In genomic region chrX:56783450-56783831, GRCh38 we compare ENCODE assay signal across 12 cellular contexts. TPM values are rescaled to one million over a fixed set of nuclear protein-coding genes. Genes with fewer than 3 reads are reported as not detected.
DNase-seq lines count a peak whose midpoint lies in the region; ATAC-seq and TF ChIP-seq lines count a peak whose summit lies in the region.
"Had no signal": no experiment of that assay in that cellular context is flagged by ENCODE, and none has a peak within 500 bp of the region (broad histone marks: within the 10 kb centered on the region; RNA-seq: fewer than 3 reads in every experiment).

No MANE protein-coding gene starts in this region.

- H4K20me1 ChIP-seq in SK-N-SH (ENCODE audit: insufficient read depth), result no peaks in the 10 kb centered on the region

- H3K27ac ChIP-seq in SK-N-SH (ENCODE audit: low read depth in 2 of 2, low read length in 1 of 2), result peak overlapping the region in 1 of 2 experiments; percentile 62; a peak in 1 of 4 replicates
- peak overlapping the region in 2 of 4 donors; percentile 79 to 85 for H3K27ac ChIP-seq in gastroesophageal sphincter
- H3K27ac ChIP-seq: upper lobe of right lung had no signal

- no peaks in the 10 kb centered on the region for H3K9me2 ChIP-seq in SK-N-SH

- 64% methylated on average over 10 of the region's 12 CpGs for WGBS in SK-N-SH (ENCODE audit: low lambda C conversion rate)
- WGBS in gastroesophageal sphincter (ENCODE audit: low coverage in 1 of 2), 2 donors, result 51% methylated on average over 6 of the region's 12 CpGs; no CpG with 5 or more reads in 1 of the 2 donors

- H3K79me2 ChIP-seq in SK-N-SH (ENCODE audit: insufficient read depth), result no peaks in the 10 kb centered on the region

- peak overlapping the region; percentile 41; the same call in 1 of the 2 replicates for H2AFZ ChIP-seq in SK-N-SH (ENCODE audit: low read depth)

- H3K9me3 Mint-ChIP-seq in activated CD8-positive, alpha-beta T cell treated with anti-CD3 and anti-CD28 coated beads, Interleukin-2, amount 10 ng/mL, durations not matched to agents 7 days and 5 days (ENCODE audit: insufficient read depth), result no peaks in the 10 kb centered on the region
- H3K9me3 Mint-ChIP-seq: central memory CD8-positive, alpha-beta T cell had no signal

- CTCF ChIA-PET in SK-N-SH (lab: Yijun Ruan, JAX), result interaction anchor here (0.8 to 1.7 kb wide), 5 partner anchors 10 to 20 kb away, joined by 3 to 11 read pairs (median 7); no protein-coding TSS in a partner anchor
- CTCF ChIA-PET in activated CD8-positive, alpha-beta T cell treated with anti-CD3 and anti-CD28 coated beads, Interleukin-2, amount 10 ng/mL, durations not matched to agents 7 days and 5 days (lab: Charles Lee), result no interaction called here

- H3K4me3 Mint-ChIP-seq in activated CD8-positive, alpha-beta T cell treated with anti-CD3 and anti-CD28 coated beads, Interleukin-2, amount 10 ng/mL, durations not matched to agents 7 days and 5 days, result no peak overlapping the region
- H3K4me3 Mint-ChIP-seq: central memory CD8-positive, alpha-beta T cell; neural crest cell had no signal

- peak; percentile 75 for TF ChIP-seq RAD21 in SK-N-SH (IDR thresholded peaks at IDR 0.05; ENCODE audit: low read length)

- peaks cover 12% of the 10 kb centered on the region for H3K4me1 Mint-ChIP-seq in activated CD8-positive, alpha-beta T cell treated with anti-CD3 and anti-CD28 coated beads, Interleukin-2, amount 10 ng/mL, durations not matched to agents 7 days and 5 days (ENCODE audit: low read depth)

- TF ChIP-seq POLR2A in gastroesophageal sphincter (IDR thresholded peaks at IDR 0.05), result no peak

- ATAC-seq in GM18907 (IDR thresholded peaks at IDR 0.05; ENCODE audit: unreplicated experiment) (peak; percentile 41), gastroesophageal sphincter (peak; percentile 47), esophagus mucosa (no peak), HG03442 (IDR thresholded peaks at IDR 0.05; ENCODE audit: unreplicated experiment) (no peak)
- no peak for ATAC-seq in activated CD8-positive, alpha-beta T cell treated with anti-CD3 and anti-CD28 coated beads, Interleukin-2, amount 10 ng/mL, durations not matched to agents 7 days and 5 days
- ATAC-seq: upper lobe of right lung had no signal

- peaks cover 0 to 4% of the 10 kb centered on the region in 2 experiments; a peak in 1 of 4 replicates for H3K4me1 ChIP-seq in SK-N-SH (ENCODE audit: control insufficient read depth in 1 of 2, insufficient read depth in 2 of 2, low read depth in 1 of 2, low read length in 1 of 2)
- H3K4me1 ChIP-seq in gastroesophageal sphincter, result peaks cover 0 to 6% (median 0%) of the 10 kb centered on the region in 3 donors
- H3K4me1 ChIP-seq: upper lobe of right lung had no signal

- peak; percentile 41 for TF ChIP-seq CTCF in SK-N-SH (IDR thresholded peaks at IDR 0.05)
- peak in 1 of 4 experiments; percentile 63 for TF ChIP-seq CTCF in gastroesophageal sphincter (IDR thresholded peaks at IDR 0.05)

- peaks cover 9% of the 10 kb centered on the region for H3K36me3 Mint-ChIP-seq in activated CD8-positive, alpha-beta T cell treated with anti-CD3 and anti-CD28 coated beads, Interleukin-2, amount 10 ng/mL, durations not matched to agents 7 days and 5 days (ENCODE audit: low read depth)

- H3K27ac Mint-ChIP-seq in activated CD8-positive, alpha-beta T cell treated with anti-CD3 and anti-CD28 coated beads, Interleukin-2, amount 10 ng/mL, durations not matched to agents 7 days and 5 days, result no peak overlapping the region

- no peaks in the 10 kb centered on the region for H3K9me3 ChIP-seq in SK-N-SH
- H3K9me3 ChIP-seq in gastroesophageal sphincter, result no peaks in the 10 kb centered on the region
- H3K9me3 ChIP-seq: upper lobe of right lung had no signal

- H3K9ac ChIP-seq in SK-N-SH, result no peak overlapping the region

- H3K4me2 ChIP-seq in SK-N-SH, result no peak overlapping the region

- H3K36me3 ChIP-seq in SK-N-SH (replicated peaks in 1 of 2; ENCODE audit: control insufficient read depth in 1 of 2, insufficient read depth in 2 of 2, low read length in 1 of 2) (no peaks in the 10 kb centered on the region), gastroesophageal sphincter (no peaks in the 10 kb centered on the region)
- H3K36me3 ChIP-seq: upper lobe of right lung had no signal

- TF ChIP-seq EP300 in SK-N-SH (IDR thresholded peaks at IDR 0.05; ENCODE audit: borderline replicate concordance in 1 of 2, low read depth in 1 of 2, low read length in 1 of 2) (no peak), gastroesophageal sphincter (IDR thresholded peaks at IDR 0.05) (no peak)

- H3K4me3 ChIP-seq in SK-N-SH (ENCODE audit: low read depth in 2 of 2, low read length in 1 of 2), result peak overlapping the region in 1 of 2 experiments; percentile 31; a peak in 2 of 4 replicates
- H3K4me3 ChIP-seq in gastroesophageal sphincter, result no peak overlapping the region
- H3K4me3 ChIP-seq: upper lobe of right lung had no signal

- DNase-seq in SK-N-SH (peak; percentile 42), retina (peak; percentile 93), HuH-7.5 (ENCODE audit: low spot score) (no peak)
- no peak for DNase-seq in activated CD8-positive, alpha-beta T cell treated with anti-CD3 and anti-CD28 coated beads, Interleukin-2, amount 10 ng/mL, durations not matched to agents 7 days and 5 days
- DNase-seq: SW 1271 had no signal

- no peaks in the 10 kb centered on the region for H3K27me3 ChIP-seq in SK-N-SH (ENCODE audit: insufficient read depth)
- H3K27me3 ChIP-seq in gastroesophageal sphincter, result no peaks in the 10 kb centered on the region
- H3K27me3 ChIP-seq: upper lobe of right lung had no signal

- no peaks in the 10 kb centered on the region for H3F3A ChIP-seq in SK-N-SH (replicated peaks; ENCODE audit: insufficient read depth)

- POLR2A ChIA-PET in SK-N-SH (lab: Yijun Ruan, JAX), result no interaction called here
- POLR2A ChIA-PET in activated CD8-positive, alpha-beta T cell treated with anti-CD3 and anti-CD28 coated beads, Interleukin-2, amount 10 ng/mL, durations not matched to agents 7 days and 5 days (lab: Charles Lee), result no interaction called here

- no peaks in the 10 kb centered on the region for H3K27me3 Mint-ChIP-seq in activated CD8-positive, alpha-beta T cell treated with anti-CD3 and anti-CD28 coated beads, Interleukin-2, amount 10 ng/mL, durations not matched to agents 7 days and 5 days (ENCODE audit: low read depth)
- H3K27me3 Mint-ChIP-seq: central memory CD8-positive, alpha-beta T cell had no signal

TF ChIP-seq in SK-N-SH, 30 proteins besides CTCF, POLR2A, EP300 and RAD21:
- TF ChIP-seq YY1 (IDR thresholded peaks at IDR 0.05; ENCODE audit: low read depth), result peak; percentile 87
- TF ChIP-seq, protein P1, sequence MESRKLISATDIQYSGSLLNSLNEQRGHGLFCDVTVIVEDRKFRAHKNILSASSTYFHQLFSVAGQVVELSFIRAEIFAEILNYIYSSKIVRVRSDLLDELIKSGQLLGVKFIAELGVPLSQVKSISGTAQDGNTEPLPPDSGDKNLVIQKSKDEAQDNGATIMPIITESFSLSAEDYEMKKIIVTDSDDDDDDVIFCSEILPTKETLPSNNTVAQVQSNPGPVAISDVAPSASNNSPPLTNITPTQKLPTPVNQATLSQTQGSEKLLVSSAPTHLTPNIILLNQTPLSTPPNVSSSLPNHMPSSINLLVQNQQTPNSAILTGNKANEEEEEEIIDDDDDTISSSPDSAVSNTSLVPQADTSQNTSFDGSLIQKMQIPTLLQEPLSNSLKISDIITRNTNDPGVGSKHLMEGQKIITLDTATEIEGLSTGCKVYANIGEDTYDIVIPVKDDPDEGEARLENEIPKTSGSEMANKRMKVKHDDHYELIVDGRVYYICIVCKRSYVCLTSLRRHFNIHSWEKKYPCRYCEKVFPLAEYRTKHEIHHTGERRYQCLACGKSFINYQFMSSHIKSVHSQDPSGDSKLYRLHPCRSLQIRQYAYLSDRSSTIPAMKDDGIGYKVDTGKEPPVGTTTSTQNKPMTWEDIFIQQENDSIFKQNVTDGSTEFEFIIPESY (IDR thresholded peaks at IDR 0.05; ENCODE audit: borderline replicate concordance, low read depth), result no peak
- TF ChIP-seq, protein P2, sequence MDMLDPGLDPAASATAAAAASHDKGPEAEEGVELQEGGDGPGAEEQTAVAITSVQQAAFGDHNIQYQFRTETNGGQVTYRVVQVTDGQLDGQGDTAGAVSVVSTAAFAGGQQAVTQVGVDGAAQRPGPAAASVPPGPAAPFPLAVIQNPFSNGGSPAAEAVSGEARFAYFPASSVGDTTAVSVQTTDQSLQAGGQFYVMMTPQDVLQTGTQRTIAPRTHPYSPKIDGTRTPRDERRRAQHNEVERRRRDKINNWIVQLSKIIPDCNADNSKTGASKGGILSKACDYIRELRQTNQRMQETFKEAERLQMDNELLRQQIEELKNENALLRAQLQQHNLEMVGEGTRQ (IDR thresholded peaks at IDR 0.05; ENCODE audit: borderline replicate concordance, low read depth, low read length), result no peak
- TF ChIP-seq CHD2 (IDR thresholded peaks at IDR 0.05; ENCODE audit: low read length, partially characterized antibody), result no peak
- no peak for TF ChIP-seq RFX5 (IDR thresholded peaks at IDR 0.05; ENCODE audit: low read length)
- no peak for TF ChIP-seq SIN3A (IDR thresholded peaks at IDR 0.05; ENCODE audit: borderline replicate concordance, low read depth, low read length)
- no peak for TF ChIP-seq RXRA (IDR thresholded peaks at IDR 0.05; ENCODE audit: borderline replicate concordance, low read depth)
- TF ChIP-seq MAX (IDR thresholded peaks at IDR 0.05; ENCODE audit: low read depth), result no peak
- TF ChIP-seq SMC3 (IDR thresholded peaks at IDR 0.05; ENCODE audit: low read depth, low read length), result 0 out of 2 replicates have a peak, but pooled peaks have one; percentile 20

RNA-seq across cellular contexts. Expression of gene NBDY, which starts 54.4 kb away (rescaled TPM):
- 56.0 and 68.2 TPM in 2 replicates for polyA plus RNA-seq in SK-N-SH (2012; rRNA removed)
- 58.8 and 73.1 TPM in 2 replicates for polyA plus RNA-seq in SK-N-SH (2012; cell fraction: cytosol; rRNA removed)
- polyA plus RNA-seq in SK-N-SH (2012; cell fraction: nucleus; rRNA removed), result 18.5 and 24.0 TPM in 2 replicates
- 10 to 100 TPM in 3 of 4 donors, 1 to 10 TPM in 1; 6.6 to 16.0 (median 12.0) TPM for total RNA-seq in gastroesophageal sphincter
- total RNA-seq in esophagus mucosa, result 34.2 TPM
- total RNA-seq in activated CD8-positive, alpha-beta T cell treated with anti-CD3 and anti-CD28 coated beads, Interleukin-2, amount 10 ng/mL, durations not matched to agents 7 days and 5 days, result 10 to 100 TPM; 28.6 to 31.2 TPM

Comparison
In these comparisons a context has a peak if more than half of its experiments do, and no peak if none do; other contexts are left out.
1. ATAC-seq: peak in GM18907 (single experiment) and gastroesophageal sphincter (single experiment); none in esophagus mucosa (single experiment), HG03442 (single experiment) and activated CD8-positive, alpha-beta T cell treated with anti-CD3 and anti-CD28 coated beads, Interleukin-2, amount 10 ng/mL, durations not matched to agents 7 days and 5 days (single experiment).
2. DNase-seq: peak in SK-N-SH (single experiment) and retina (single experiment); none in activated CD8-positive, alpha-beta T cell treated with anti-CD3 and anti-CD28 coated beads, Interleukin-2, amount 10 ng/mL, durations not matched to agents 7 days and 5 days (single experiment) and HuH-7.5 (single experiment).